ENCODE assay signal across 8 cellular contexts in the genomic region with DNA sequence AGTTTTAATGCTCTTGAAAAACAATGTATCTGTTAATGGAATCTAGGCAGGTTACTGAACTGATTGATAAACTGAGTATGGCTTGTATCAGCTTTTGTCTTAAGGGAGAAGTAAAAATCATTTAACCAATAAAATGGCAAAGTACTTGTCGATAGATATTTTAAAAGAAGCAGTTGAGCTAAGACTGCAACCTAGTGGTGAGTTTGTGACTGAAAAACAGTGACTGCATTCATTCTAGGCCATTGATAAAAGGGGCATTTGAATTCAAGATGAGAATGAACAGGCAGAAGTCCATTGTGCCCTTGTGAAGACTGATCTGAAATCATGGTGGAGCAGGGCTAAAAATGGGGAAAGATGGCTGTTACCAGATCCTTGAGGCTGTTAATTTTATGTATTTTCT. TPM values are rescaled to one million over a fixed set of nuclear protein-coding genes. Genes with fewer than 3 reads are reported as not detected.
A peak's percentile ranks its signal among the peaks of the same experiment; 100 is the strongest.
DNase-seq lines count a peak whose midpoint lies in the region; ATAC-seq and TF ChIP-seq lines count a peak whose summit lies in the region.

No MANE protein-coding gene starts in this region.

- no peaks in the 10 kb centered on the region for H3K9me3 Mint-ChIP-seq in memory B cell

- H3K4me1 Mint-ChIP-seq in memory B cell, result peaks cover 8% of the 10 kb centered on the region

- H3K27ac ChIP-seq in right atrium auricular region (no peak overlapping the region), right cardiac atrium (ENCODE audit: low read length) (no peak overlapping the region), angular gyrus (ENCODE audit: low read depth, low read length) (peak overlapping the region; percentile 30)

- H3K4me3 Mint-ChIP-seq in memory B cell, result no peak overlapping the region

- TF ChIP-seq CTCF in right atrium auricular region (IDR thresholded peaks at IDR 0.05), result peak; percentile 18 to 54

- H3K4me3 ChIP-seq in right atrium auricular region (no peak overlapping the region), right cardiac atrium (ENCODE audit: low read length) (no peak overlapping the region)

- DNase-seq in right atrium auricular region (ENCODE audit: low spot score) (no peak), right cardiac atrium (no peak), HPDE6-E6E7 (ENCODE audit: extremely low spot score) (peak; percentile 13), memory B cell (ENCODE audit: low spot score in 2 of 2) (no peak), HK-2 (ENCODE audit: unreplicated experiment) (no peak)
- DNase-seq in activated naive CD4-positive, alpha-beta T cell treated with anti-CD3 and anti-CD28 coated beads, Interleukin-2, amount 50 U/mL, for 16 hours, result no peak

- H3K4me1 ChIP-seq in right atrium auricular region, result no peaks in the 10 kb centered on the region
- no peaks in the 10 kb centered on the region for H3K4me1 ChIP-seq in right cardiac atrium (ENCODE audit: control insufficient read depth, insufficient read depth, low read length)

- H3K36me3 ChIP-seq in right atrium auricular region, result no peaks in the 10 kb centered on the region

- peak overlapping the region; percentile 25 for H3K27ac Mint-ChIP-seq in memory B cell

- no peaks in the 10 kb centered on the region for H3K27me3 Mint-ChIP-seq in memory B cell

- no peaks in the 10 kb centered on the region for H3K36me3 Mint-ChIP-seq in memory B cell

- ATAC-seq in right cardiac atrium, result no peak
- ATAC-seq in memory B cell (ENCODE audit: low read depth), result peak; percentile 24
- no peak for ATAC-seq in HG03565 (IDR thresholded peaks at IDR 0.05; ENCODE audit: unreplicated experiment)

- 53% methylated on average over 1 of the region's 1 CpG for WGBS in right cardiac atrium

- H3K9me3 ChIP-seq in right atrium auricular region (no peaks in the 10 kb centered on the region), right cardiac atrium (ENCODE audit: control insufficient read depth, low read length) (no peaks in the 10 kb centered on the region)

- intact Hi-C loops in right cardiac atrium (cut with DNase I), result no loop called here

- no peaks in the 10 kb centered on the region for H3K27me3 ChIP-seq in right atrium auricular region
- H3K27me3 ChIP-seq in right cardiac atrium (ENCODE audit: control insufficient read depth, insufficient read depth), result no peaks in the 10 kb centered on the region

RNA-seq across cellular contexts. Expression of gene MSTN, which starts 59.4 kb away (rescaled TPM):
- total RNA-seq in right atrium auricular region (under 1 TPM; 0.12 to 0.19 TPM), right cardiac atrium (under 1 TPM; 0.11 to 0.56 (median 0.16) TPM)
- polyA plus RNA-seq in right cardiac atrium, result 0.18 TPM
